25 cellular contexts compared by ENCODE assay signal in the genomic region with DNA sequence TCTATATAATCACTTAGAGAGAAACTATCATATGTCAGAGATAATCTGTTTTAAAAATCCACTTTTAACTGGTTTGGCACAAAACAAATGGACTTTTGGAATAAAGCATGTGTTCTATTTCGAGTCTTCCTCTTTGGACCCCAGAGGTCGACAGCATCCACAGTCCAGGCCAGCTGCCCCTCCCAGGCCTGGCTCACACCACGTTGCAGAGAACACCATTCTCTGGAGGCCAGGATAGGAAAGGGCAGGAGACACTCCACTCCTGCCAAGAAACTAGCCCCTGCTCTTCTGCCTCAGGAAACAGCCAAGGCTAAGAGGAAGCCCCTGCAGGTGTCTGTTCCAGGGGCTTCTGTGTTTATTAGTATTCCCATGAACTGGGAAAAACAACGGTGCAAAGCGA.
DNase-seq lines count a peak whose midpoint lies in the region; ATAC-seq and TF ChIP-seq lines count a peak whose summit lies in the region.
"Had no signal": no experiment of that assay in that cellular context is flagged by ENCODE, and none has a peak within 500 bp of the region (broad histone marks: within the 10 kb centered on the region; RNA-seq: fewer than 3 reads in every experiment).

No MANE protein-coding gene starts in this region.

- no peaks in the 10 kb centered on the region for H3K9me3 ChIP-seq in esophagus muscularis mucosa
- no peaks in the 10 kb centered on the region for H3K9me3 ChIP-seq in uterus
- H3K9me3 ChIP-seq in hepatocyte (ENCODE audit: low read depth): no peaks in the 10 kb centered on the region
- H3K9me3 ChIP-seq: Peyer's patch, SJSA1 had no signal

- H3K36me3 ChIP-seq in esophagus muscularis mucosa (no peaks in the 10 kb centered on the region), uterus (no peaks in the 10 kb centered on the region), hepatocyte (replicated peaks; ENCODE audit: insufficient read depth, low read depth) (no peaks in the 10 kb centered on the region)
- H3K36me3 ChIP-seq: Peyer's patch, SJSA1 had no signal

- no peak overlapping the region for H3K4me2 ChIP-seq in hepatocyte
- H3K4me2 ChIP-seq: KMS-11 had no signal

- H3K27me3 ChIP-seq in esophagus muscularis mucosa (no peaks in the 10 kb centered on the region), uterus (no peaks in the 10 kb centered on the region), hepatocyte (no peaks in the 10 kb centered on the region)
- H3K27me3 ChIP-seq: Peyer's patch, SJSA1 had no signal

- no peak for TF ChIP-seq POLR2A in esophagus muscularis mucosa (IDR thresholded peaks at IDR 0.05; ENCODE audit: low read depth)
- no peak for TF ChIP-seq POLR2A in uterus (IDR thresholded peaks at IDR 0.05)

- no peak for TF ChIP-seq EP300 in esophagus muscularis mucosa (IDR thresholded peaks at IDR 0.05)

- peak; percentile 46 for ATAC-seq in left lobe of liver
- no peak for ATAC-seq in HG03521 (IDR thresholded peaks at IDR 0.05; ENCODE audit: unreplicated experiment)

- no peak overlapping the region for H2AFZ ChIP-seq in hepatocyte

- H3K9me2 ChIP-seq in hepatocyte (replicated peaks; ENCODE audit: insufficient read depth): no peaks in the 10 kb centered on the region

- peaks cover 18 to 19% (median 19%) of the 10 kb centered on the region in 4 donors for H3K4me1 ChIP-seq in esophagus muscularis mucosa
- no peaks in the 10 kb centered on the region for H3K4me1 ChIP-seq in uterus
- no peaks in the 10 kb centered on the region for H3K4me1 ChIP-seq in hepatocyte (ENCODE audit: insufficient read depth)
- H3K4me1 ChIP-seq: Peyer's patch had no signal

- DNase-seq in NCI-H524 (lab: John Stamatoyannopoulos, UW) (peak; percentile 90 to 94), NCI-H524 treated with DMSO at 0.1 percent for 48 hours (lab: John Stamatoyannopoulos, UW) (no peak), esophagus muscularis mucosa (ENCODE audit: extremely low spot score) (peak; percentile 70), left lobe of liver (ENCODE audit: low spot score) (no peak), uterus (no peak), hepatocyte (ENCODE audit: low spot score) (no peak)
- DNase-seq: 8988T; AML-193; C1 segment of cervical spinal cord; Calu3; CD8-positive, alpha-beta memory T cell; DMS53; EL; GF-D8; IMR-90; NCI-H1092 treated with DMSO at 0.1 percent for 48 hours; NCI-H1436 treated with DMSO at 0.1 percent for 48 hours; NCI-H2029; NCI-H2227 treated with DMSO at 0.1 percent for 48 hours; NCI-H510A; NCI-H774; Peyer's patch had no signal

- no peaks in the 10 kb centered on the region for H3K79me2 ChIP-seq in hepatocyte

- H3K4me3 ChIP-seq in esophagus muscularis mucosa: no peak overlapping the region
- no peak overlapping the region for H3K4me3 ChIP-seq in uterus
- H3K4me3 ChIP-seq in hepatocyte: no peak overlapping the region
- H3K4me3 ChIP-seq: Peyer's patch, SJSA1 had no signal

- H4K20me1 ChIP-seq in hepatocyte (ENCODE audit: insufficient read depth, poor library complexity, severe bottlenecking): no peaks in the 10 kb centered on the region

- intact Hi-C loops in esophagus muscularis mucosa (cut with DNase I) (no loop called here), uterus (cut with DNase I; ENCODE audit: low total_unique reads) (no loop called here)

- 75% methylated on average over 4 of the region's 5 CpGs for WGBS in esophagus muscularis mucosa
- 74% methylated on average over 5 of the region's 5 CpGs for WGBS in hepatocyte (ENCODE audit: low lambda C conversion rate, missing lambda C conversion rate)

- no peak overlapping the region for H3K27ac ChIP-seq in esophagus muscularis mucosa (replicated peaks in 1 of 4)
- peak overlapping the region; percentile 16 to 34 for H3K27ac ChIP-seq in uterus
- no peak overlapping the region for H3K27ac ChIP-seq in hepatocyte
- H3K27ac ChIP-seq: KMS-11, Peyer's patch, SJSA1 had no signal

- TF ChIP-seq CTCF in esophagus muscularis mucosa (IDR thresholded peaks at IDR 0.05) (no peak), uterus (IDR thresholded peaks at IDR 0.05) (no peak), hepatocyte (IDR thresholded peaks at IDR 0.05; ENCODE audit: poor library complexity) (no peak)

Comparison
In these comparisons a context has a peak if more than half of its experiments do, and no peak if none do; other contexts are left out.
1. DNase-seq: peak in NCI-H524 (2 of 2) and esophagus muscularis mucosa (single experiment); none in NCI-H524 treated with DMSO at 0.1 percent for 48 hours (single experiment), left lobe of liver (single experiment), uterus (0 of 2) and hepatocyte (single experiment).
2. H3K27ac ChIP-seq: peak in uterus (2 of 2); none in esophagus muscularis mucosa (0 of 4) and hepatocyte (single experiment).